ENCODE assay signal across 6 cellular contexts in the genomic region with DNA sequence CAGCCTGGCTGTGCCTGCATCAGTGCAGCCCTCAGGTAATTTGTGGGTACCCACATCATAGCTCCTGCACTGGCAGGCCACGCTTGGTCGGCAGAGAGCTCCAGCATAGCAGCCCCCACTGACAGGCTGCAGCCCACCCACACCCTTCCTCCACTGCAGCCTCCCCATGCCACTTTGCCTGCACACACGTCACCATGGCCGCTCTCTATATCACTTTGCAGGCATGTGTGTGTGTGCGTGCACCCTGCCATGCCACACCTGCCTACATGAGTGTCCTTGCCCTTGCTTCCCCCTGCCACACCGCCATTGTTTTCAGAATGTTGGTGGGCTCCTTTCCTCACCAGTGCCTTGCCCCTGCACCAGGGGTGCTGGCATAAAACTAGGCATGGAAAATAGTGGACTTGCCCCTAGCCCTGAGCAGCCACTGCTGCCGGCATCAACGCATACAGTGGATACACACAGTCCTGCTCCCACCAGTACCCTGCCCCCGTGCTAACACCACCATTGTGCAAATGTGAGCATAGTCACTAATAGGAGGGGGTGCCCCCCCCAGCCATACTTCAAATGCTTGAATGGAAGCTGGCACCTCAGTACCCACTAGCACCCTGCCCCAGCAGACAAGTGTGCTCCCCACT.
"Had no signal": no experiment of that assay in that cellular context is flagged by ENCODE, and none has a peak within 500 bp of the region (broad histone marks: within the 10 kb centered on the region; RNA-seq: fewer than 3 reads in every experiment).

No MANE protein-coding gene starts in this region.

- H3K4me3 ChIP-seq: GM23338 had no signal

- DNase-seq: H9, HCEC 1CT had no signal

- H3K4me2 ChIP-seq: GM23338 had no signal

- H3K27ac Mint-ChIP-seq: GM23338, H9 had no signal

- FAIRE-seq: H1, H54, HepG2 had no signal

- H3K4me3 Mint-ChIP-seq: GM23338, H9 had no signal

- H2AFZ ChIP-seq: GM23338 had no signal

- H3K4me1 Mint-ChIP-seq: GM23338 had no signal
